29 cellular contexts compared by ENCODE assay signal in genomic region chr1:20112279-20113000, GRCh38. TPM values are rescaled to one million over a fixed set of nuclear protein-coding genes. Genes with fewer than 3 reads are reported as not detected.
DNase-seq lines count a peak whose midpoint lies in the region; ATAC-seq, FAIRE-seq and TF ChIP-seq lines count a peak whose summit lies in the region.
"Had no signal": no experiment of that assay in that cellular context is flagged by ENCODE, and none has a peak within 500 bp of the region (broad histone marks: within the 10 kb centered on the region; RNA-seq: fewer than 3 reads in every experiment).

No MANE protein-coding gene starts in this region.

- TF ChIP-seq CTCF in HCT116 (IDR thresholded peaks at IDR 0.05 in 2 of 3, conservative IDR thresholded peaks at IDR 0.05 in 1 of 3; ENCODE audit: borderline replicate concordance in 1 of 3, insufficient read depth in 1 of 3, low read depth in 2 of 3, low read length in 2 of 3) (no peak), astrocyte (IDR thresholded peaks at IDR 0.05; ENCODE audit: insufficient read depth, low read depth, low read length) (no peak)

- H3K9ac ChIP-seq in HCT116 (ENCODE audit: low read length) (no peak overlapping the region), astrocyte (ENCODE audit: low read length) (no peak overlapping the region), neuronal stem cell (ENCODE audit: low read depth, low read length, poor library complexity) (no peak overlapping the region)

- H2BK5ac ChIP-seq in neuronal stem cell (ENCODE audit: low read length): no peak overlapping the region

- H3K79me2 ChIP-seq in HCT116 (ENCODE audit: insufficient read depth, low read length): no peaks in the 10 kb centered on the region
- H3K79me2 ChIP-seq in astrocyte (ENCODE audit: insufficient read depth, low read length): no peaks in the 10 kb centered on the region

- peak; percentile 4 for DNase-seq in ACHN
- no peak for DNase-seq in HCT116 (ENCODE audit: low read depth, low spot score)
- DNase-seq in astrocyte (ENCODE audit: low read depth): peak; percentile 42
- no peak for DNase-seq in neuronal stem cell (ENCODE audit: low spot score)
- DNase-seq in activated T-cell treated with anti-CD3 and anti-CD28 coated beads for 4 hours: no peak
- no peak for DNase-seq in glomerular visceral epithelial cell (ENCODE audit: extremely low spot score)
- DNase-seq in DMS114 treated with DMSO at 0.1 percent for 48 hours (lab: John Stamatoyannopoulos, UW; ENCODE audit: unreplicated experiment): no peak
- DNase-seq: activated CD8-positive, alpha-beta memory T cell treated with anti-CD3 and anti-CD28 coated beads, Interleukin-2, amount 10 ng/mL, durations not matched to agents 7 days and 5 days; activated naive CD8-positive, alpha-beta T cell treated with anti-CD3 and anti-CD28 coated beads for 36 hours; Calu3; effector CD4-positive, alpha-beta T cell; naive thymus-derived CD4-positive, alpha-beta T cell; NCI-H1436 treated with DMSO at 0.1 percent for 48 hours; NCI-H748 treated with DMSO at 0.1 percent for 48 hours; SHP77; stomach; transverse colon had no signal

- peaks cover 3% of the 10 kb centered on the region for H3K9me3 Mint-ChIP-seq in astrocyte (ENCODE audit: unreplicated experiment)
- H3K9me3 Mint-ChIP-seq: activated naive CD8-positive, alpha-beta T cell treated with anti-CD3 and anti-CD28 coated beads for 36 hours; activated T-helper 2 cell treated with anti-CD3 and anti-CD28 coated beads, Interferon-gamma antibody, Interleukin-2, Interleukin-4, amounts not matched to agents 10 μg/mL and 5 μg/mL and 100 μg/mL, durations not matched to agents 14 hours and 24 hours and 36 hours; naive thymus-derived CD4-positive, alpha-beta T cell had no signal

- in situ Hi-C loops in ACHN (cut with HindIII; ENCODE audit: low pct_ligation_motif_present, low pct_unique_long_range_greater_than_20kb, low sequenced_read_pairs): no loop called here

- FAIRE-seq in astrocyte (lab: Jason Lieb, UNC): no peak
- FAIRE-seq: GM18507, H54 had no signal

- H3K4ac ChIP-seq in neuronal stem cell (ENCODE audit: low read length): no peak overlapping the region

- POLR2A ChIA-PET in HCT116 (lab: Charles Lee): no interaction called here

- H3K4me3 Mint-ChIP-seq in astrocyte (ENCODE audit: unreplicated experiment): no peak overlapping the region
- H3K4me3 Mint-ChIP-seq: activated CD8-positive, alpha-beta memory T cell treated with anti-CD3 and anti-CD28 coated beads, Interleukin-2, amount 10 ng/mL, durations not matched to agents 7 days and 5 days; activated naive CD8-positive, alpha-beta T cell treated with anti-CD3 and anti-CD28 coated beads for 36 hours; memory B cell; naive thymus-derived CD4-positive, alpha-beta T cell had no signal

- no peaks in the 10 kb centered on the region for H3K79me1 ChIP-seq in neuronal stem cell (ENCODE audit: low read depth, low read length)

- H3K27ac Mint-ChIP-seq in astrocyte (ENCODE audit: unreplicated experiment): no peak overlapping the region
- H3K27ac Mint-ChIP-seq: activated CD8-positive, alpha-beta memory T cell treated with anti-CD3 and anti-CD28 coated beads, Interleukin-2, amount 10 ng/mL, durations not matched to agents 7 days and 5 days; activated naive CD8-positive, alpha-beta T cell treated with anti-CD3 and anti-CD28 coated beads for 36 hours; activated T-helper 2 cell treated with anti-CD3 and anti-CD28 coated beads, Interferon-gamma antibody, Interleukin-2, Interleukin-4, amounts not matched to agents 10 μg/mL and 5 μg/mL and 100 μg/mL, durations not matched to agents 14 hours and 24 hours and 36 hours; memory B cell had no signal

- no peak for TF ChIP-seq RAD21 in HCT116 (IDR thresholded peaks at IDR 0.05; ENCODE audit: low read depth)

- WGBS in neuronal stem cell (ENCODE audit: extremely low coverage in 2 of 2, insufficient read length in 2 of 2, insufficient replicate concordance in 1 of 2), 2 donors: no CpG with 5 or more reads among the region's 3 CpGs

- H3K27me3 Mint-ChIP-seq in astrocyte (ENCODE audit: low read depth, unreplicated experiment): peaks cover 18% of the 10 kb centered on the region

- no peak for TF ChIP-seq POLR2A in HCT116 (IDR thresholded peaks at IDR 0.05; ENCODE audit: borderline replicate concordance, extremely low read depth, insufficient read depth, insufficient read length)

- no peaks in the 10 kb centered on the region for H4K20me1 ChIP-seq in HCT116 (ENCODE audit: insufficient read depth)
- H4K20me1 ChIP-seq in astrocyte (ENCODE audit: insufficient read depth, low read length): no peaks in the 10 kb centered on the region

- H2AFZ ChIP-seq in HCT116 (ENCODE audit: low read depth, low read length, poor library complexity, severe bottlenecking) (no peak overlapping the region), astrocyte (ENCODE audit: low read depth, low read length) (no peak overlapping the region), neuronal stem cell (ENCODE audit: low read length) (no peak overlapping the region)

- H3K36me3 Mint-ChIP-seq in astrocyte (ENCODE audit: low read depth, unreplicated experiment): peaks cover 2% of the 10 kb centered on the region
- H3K36me3 Mint-ChIP-seq: activated CD8-positive, alpha-beta memory T cell treated with anti-CD3 and anti-CD28 coated beads, Interleukin-2, amount 10 ng/mL, durations not matched to agents 7 days and 5 days; activated naive CD8-positive, alpha-beta T cell treated with anti-CD3 and anti-CD28 coated beads for 36 hours; memory B cell; naive thymus-derived CD4-positive, alpha-beta T cell had no signal

- H3K36me3 ChIP-seq in HCT116 (ENCODE audit: control insufficient read depth in 1 of 2, insufficient read depth in 2 of 2, low read length in 2 of 2) (no peaks in the 10 kb centered on the region), astrocyte (ENCODE audit: insufficient read depth, low read length) (no peaks in the 10 kb centered on the region), neuronal stem cell (replicated peaks in 1 of 2; ENCODE audit: control insufficient read depth in 2 of 2, insufficient read depth in 2 of 2, low read length in 2 of 2) (no peaks in the 10 kb centered on the region)
- H3K36me3 ChIP-seq: gastroesophageal sphincter, stomach, transverse colon had no signal

- H3K4me1 ChIP-seq in HCT116 (ENCODE audit: control insufficient read depth in 1 of 2, insufficient read depth in 2 of 2, low read length in 2 of 2) (peaks cover 0 to 25% of the 10 kb centered on the region in 2 experiments; a peak in 2 of 4 replicates), astrocyte (ENCODE audit: insufficient read depth, low read length) (peaks cover 9% of the 10 kb centered on the region), neuronal stem cell (ENCODE audit: control insufficient read depth in 2 of 2, insufficient read depth in 1 of 2, low read depth in 1 of 2, low read length in 2 of 2) (peaks cover 0 to 19% of the 10 kb centered on the region in 2 donors)
- H3K4me1 ChIP-seq: gastroesophageal sphincter, stomach, transverse colon had no signal

- intact Hi-C loops in HCT116 (cut with micrococcal nuclease): no loop called here

- H2BK15ac ChIP-seq in neuronal stem cell (ENCODE audit: low read length): no peak overlapping the region

- no peak overlapping the region for H2BK120ac ChIP-seq in neuronal stem cell (ENCODE audit: low read depth, low read length)

- H3K23ac ChIP-seq in neuronal stem cell (ENCODE audit: low read depth, low read length, poor library complexity): no peak overlapping the region

- ATAC-seq in HCT116: peak; percentile 46; the same call in 1 of the 2 replicates
- ATAC-seq in GM19467 (IDR thresholded peaks at IDR 0.05; ENCODE audit: unreplicated experiment): no peak
- ATAC-seq: activated CD8-positive, alpha-beta memory T cell treated with anti-CD3 and anti-CD28 coated beads, Interleukin-2, amount 10 ng/mL, durations not matched to agents 7 days and 5 days; gastroesophageal sphincter; naive thymus-derived CD4-positive, alpha-beta T cell had no signal

- H3K4me2 ChIP-seq in HCT116 (ENCODE audit: low read length) (peak overlapping the region; percentile 36), astrocyte (ENCODE audit: low read length) (no peak overlapping the region), neuronal stem cell (ENCODE audit: insufficient read depth, low read length, poor library complexity, severe bottlenecking) (no peak overlapping the region)

- H3K9me3 ChIP-seq in HCT116 (ENCODE audit: control insufficient read depth in 1 of 2, insufficient read depth in 1 of 2, low read depth in 1 of 2, low read length in 2 of 2): no peaks in the 10 kb centered on the region
- H3K9me3 ChIP-seq in astrocyte (ENCODE audit: insufficient read depth, low read depth, low read length): no peaks in the 10 kb centered on the region
- H3K9me3 ChIP-seq in neuronal stem cell (replicated peaks in 1 of 2; ENCODE audit: control insufficient read depth in 2 of 2, insufficient read depth in 1 of 2, low read depth in 1 of 2, low read length in 2 of 2): no peaks in the 10 kb centered on the region
- H3K9me3 ChIP-seq: gastroesophageal sphincter, stomach, transverse colon had no signal

- no peak overlapping the region for H4K91ac ChIP-seq in neuronal stem cell (ENCODE audit: low read depth, low read length, poor library complexity)

- H3K27me3 ChIP-seq in HCT116 (ENCODE audit: insufficient read depth, low read length): no peaks in the 10 kb centered on the region
- no peaks in the 10 kb centered on the region for H3K27me3 ChIP-seq in astrocyte (ENCODE audit: insufficient read depth, low read length)
- H3K27me3 ChIP-seq in neuronal stem cell (ENCODE audit: control insufficient read depth in 3 of 3, insufficient read depth in 3 of 3, low read depth in 1 of 3, low read length in 3 of 3): no peaks in the 10 kb centered on the region
- H3K27me3 ChIP-seq: transverse colon had no signal

- no peaks in the 10 kb centered on the region for H3K9me2 ChIP-seq in HCT116 (ENCODE audit: insufficient read depth)

- RAD21 ChIA-PET in HCT116 (lab: Charles Lee; ENCODE audit: low non-redundant PET in 1 of 2, low total read pairs in 2 of 2, uncharacterized antibody in 2 of 2, unreplicated experiment in 2 of 2): no interaction called here

- H3K14ac ChIP-seq in neuronal stem cell (ENCODE audit: low read length): peak overlapping the region; percentile 90

- H2AK5ac ChIP-seq in neuronal stem cell (ENCODE audit: low read depth, low read length): peak overlapping the region; percentile 38

- H3K4me3 ChIP-seq in HCT116 (replicated peaks in 1 of 2; ENCODE audit: low read depth in 1 of 2, low read length in 2 of 2) (no peak overlapping the region), astrocyte (ENCODE audit: insufficient read depth, low read depth, low read length) (no peak overlapping the region), neuronal stem cell (ENCODE audit: low read length in 2 of 2) (no peak overlapping the region)
- H3K4me3 ChIP-seq: gastroesophageal sphincter, stomach, transverse colon had no signal

- H3K27ac ChIP-seq in HCT116 (ENCODE audit: low read depth, low read length) (no peak overlapping the region), astrocyte (ENCODE audit: low read depth, low read length) (no peak overlapping the region), neuronal stem cell (replicated peaks; ENCODE audit: low read length) (no peak overlapping the region)
- H3K27ac ChIP-seq: C4-2B, gastroesophageal sphincter, stomach, transverse colon had no signal

- BruUV-seq in HCT116 (replicated peaks; lab: Mats Ljungman, UMichigan): no TSS peak

- no peak overlapping the region for H4K8ac ChIP-seq in neuronal stem cell (ENCODE audit: low read depth, low read length)

- H3K18ac ChIP-seq in neuronal stem cell (ENCODE audit: low read length): no peak overlapping the region

- H2BK12ac ChIP-seq in neuronal stem cell (ENCODE audit: low read length): no peak overlapping the region

- peaks cover 14% of the 10 kb centered on the region for H3K4me1 Mint-ChIP-seq in astrocyte (ENCODE audit: low read depth, unreplicated experiment)
- H3K4me1 Mint-ChIP-seq: activated CD8-positive, alpha-beta memory T cell treated with anti-CD3 and anti-CD28 coated beads, Interleukin-2, amount 10 ng/mL, durations not matched to agents 7 days and 5 days; activated naive CD8-positive, alpha-beta T cell treated with anti-CD3 and anti-CD28 coated beads for 36 hours had no signal

- CTCF ChIA-PET in HCT116 (lab: Charles Lee): no interaction called here

RNA-seq across cellular contexts. Expression of gene PLA2G2D, which starts 6.9 kb away (rescaled TPM):
- not detected for total RNA-seq in HCT116 (2021; ENCODE audit: unreplicated experiment)
- not detected in 2 replicates for polyA plus RNA-seq in HCT116 (2012)
- total RNA-seq in astrocyte: not detected in 2 replicates
- not detected for polyA plus RNA-seq in neuronal stem cell (2013, experiment 1 of 2)
- not detected for polyA plus RNA-seq in neuronal stem cell (2013, experiment 2 of 2)
- total RNA-seq: activated CD8-positive, alpha-beta memory T cell treated with anti-CD3 and anti-CD28 coated beads, Interleukin-2, amount 10 ng/mL, durations not matched to agents 7 days and 5 days; activated naive CD8-positive, alpha-beta T cell treated with anti-CD3 and anti-CD28 coated beads for 36 hours; Calu3; cerebellum; gastroesophageal sphincter; kidney epithelial cell; naive thymus-derived CD4-positive, alpha-beta T cell; OCI-LY7; omental fat pad; stomach had no signal
- polyA plus RNA-seq: AG04450; naive thymus-derived CD4-positive, alpha-beta T cell had no signal

RNA-seq across cellular contexts. Expression of gene PLA2G2F, which starts 26.7 kb away (rescaled TPM):
- total RNA-seq in HCT116 (2021; ENCODE audit: unreplicated experiment) (0.12 TPM), astrocyte (0.23 TPM in 1 of 2 replicates, not detected in the other)
- polyA plus RNA-seq in HCT116 (2012): 0.01 TPM in 1 of 2 replicates, not detected in the other
- polyA plus RNA-seq in neuronal stem cell (2013, experiment 1 of 2): not detected
- polyA plus RNA-seq in neuronal stem cell (2013, experiment 2 of 2): not detected
- total RNA-seq: activated CD8-positive, alpha-beta memory T cell treated with anti-CD3 and anti-CD28 coated beads, Interleukin-2, amount 10 ng/mL, durations not matched to agents 7 days and 5 days; activated naive CD8-positive, alpha-beta T cell treated with anti-CD3 and anti-CD28 coated beads for 36 hours; activated T-helper 2 cell treated with anti-CD3 and anti-CD28 coated beads, Interferon-gamma antibody, Interleukin-2, Interleukin-4, amounts not matched to agents 10 μg/mL and 5 μg/mL and 100 μg/mL, durations not matched to agents 14 hours and 24 hours and 36 hours; Calu3; cerebellum; gastroesophageal sphincter; naive thymus-derived CD4-positive, alpha-beta T cell; OCI-LY7; omental fat pad had no signal
- polyA plus RNA-seq: AG04450; naive thymus-derived CD4-positive, alpha-beta T cell; stomach had no signal

RNA-seq across cellular contexts. Expression of gene PLA2G5, which starts 42.4 kb away (rescaled TPM):
- total RNA-seq in HCT116 (2021; ENCODE audit: unreplicated experiment): not detected
- polyA plus RNA-seq in HCT116 (2012): not detected in 2 replicates
- not detected in 2 replicates for total RNA-seq in astrocyte
- not detected for polyA plus RNA-seq in neuronal stem cell (2013, experiment 1 of 2)
- polyA plus RNA-seq in neuronal stem cell (2013, experiment 2 of 2): not detected
- total RNA-seq: activated CD8-positive, alpha-beta memory T cell treated with anti-CD3 and anti-CD28 coated beads, Interleukin-2, amount 10 ng/mL, durations not matched to agents 7 days and 5 days; activated naive CD8-positive, alpha-beta T cell treated with anti-CD3 and anti-CD28 coated beads for 36 hours; activated T-helper 2 cell treated with anti-CD3 and anti-CD28 coated beads, Interferon-gamma antibody, Interleukin-2, Interleukin-4, amounts not matched to agents 10 μg/mL and 5 μg/mL and 100 μg/mL, durations not matched to agents 14 hours and 24 hours and 36 hours; Calu3; cerebellum; kidney epithelial cell; naive thymus-derived CD4-positive, alpha-beta T cell; OCI-LY7 had no signal
- polyA plus RNA-seq: AG04450; naive thymus-derived CD4-positive, alpha-beta T cell had no signal

Comparison
In these comparisons a context has a peak if more than half of its experiments do, and no peak if none do; other contexts are left out.
1. DNase-seq: peak in ACHN (single experiment) and astrocyte (single experiment); none in HCT116 (single experiment), neuronal stem cell (single experiment), activated T-cell treated with anti-CD3 and anti-CD28 coated beads for 4 hours (single experiment), glomerular visceral epithelial cell (single experiment) and DMS114 treated with DMSO at 0.1 percent for 48 hours (single experiment).